25 cellular contexts compared by ENCODE assay signal in the genomic region with DNA sequence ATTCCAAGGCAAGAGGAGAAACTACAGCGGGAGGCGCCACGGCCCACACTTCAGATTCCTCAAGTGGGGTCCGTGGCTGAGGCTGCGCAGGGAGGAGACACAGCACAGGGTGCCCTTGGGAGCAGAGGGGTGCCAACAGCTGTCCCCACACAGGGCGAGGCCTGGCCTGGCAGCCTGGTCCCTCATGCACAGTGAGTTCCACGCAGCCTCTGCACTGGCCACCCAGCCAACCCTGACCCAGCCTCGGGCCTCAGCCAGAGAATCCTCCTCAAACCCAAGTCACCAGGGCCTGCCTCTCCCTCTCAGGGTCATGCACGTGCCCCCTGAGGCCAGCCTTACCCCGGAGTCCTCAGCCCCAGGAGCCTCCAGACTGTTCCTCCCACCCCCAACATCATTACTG. TPM values are rescaled to one million over a fixed set of nuclear protein-coding genes. Genes with fewer than 3 reads are reported as not detected.
DNase-seq lines count a peak whose midpoint lies in the region; ATAC-seq, FAIRE-seq and TF ChIP-seq lines count a peak whose summit lies in the region.
"Had no signal": no experiment of that assay in that cellular context is flagged by ENCODE, and none has a peak within 500 bp of the region (broad histone marks: within the 10 kb centered on the region; RNA-seq: fewer than 3 reads in every experiment).

No MANE protein-coding gene starts in this region.

- H4K5ac ChIP-seq in H1 (ENCODE audit: insufficient read length, low read depth, low read length), result no peak overlapping the region

- H3K23me2 ChIP-seq in H1 (ENCODE audit: low read depth, low read length), result no peaks in the 10 kb centered on the region

- H4K8ac ChIP-seq in H1 (ENCODE audit: extremely low read depth, insufficient read depth, low read length) (no peak overlapping the region; the same call in 1 of the 2 replicates), neuronal stem cell (ENCODE audit: low read depth, low read length) (no peak overlapping the region)

- DNase-seq in Right ventricle myocardium superior (peak; percentile 36), right atrium auricular region (ENCODE audit: low spot score) (no peak), H1 (ENCODE audit: low read depth in 1 of 2, low spot score in 2 of 2) (no peak), neuronal stem cell (ENCODE audit: low spot score) (no peak), aorta (peak; percentile 28 to 74), SIG-M5 (lab: John Stamatoyannopoulos, UW) (no peak), activated gamma-delta T cell treated with Interleukin-2 at 50 U/mL for 16 hours (no peak), posterior vena cava (ENCODE audit: low spot score) (no peak)
- DNase-seq: activated CD4-positive, alpha-beta T cell treated with anti-CD3 and anti-CD28 coated beads, Interleukin-2, amount 50 U/mL, for 1 hour; activated naive CD8-positive, alpha-beta T cell treated with anti-CD3 and anti-CD28 coated beads, Interleukin-2, amount 10 ng/mL, durations not matched to agents 7 days and 5 days; BE2C; foreskin melanocyte; NCI-H1694; NCI-H2171 treated with DMSO at 0.1 percent for 48 hours; NCI-H526; SK-N-SH; T-helper 2 cell had no signal

- ATAC-seq in Right ventricle myocardium superior (ENCODE audit: poor library complexity) (no peak), aorta (ENCODE audit: low FRiP score) (no peak)
- ATAC-seq: A549, GM12878, mucosa of descending colon had no signal

- H2BK15ac ChIP-seq in H1 (ENCODE audit: low read length), result no peak overlapping the region
- no peak overlapping the region for H2BK15ac ChIP-seq in neuronal stem cell (ENCODE audit: low read length)

- H2BK20ac ChIP-seq in H1 (ENCODE audit: low read length), result no peak overlapping the region

- no peak overlapping the region for H2BK120ac ChIP-seq in H1 (replicated peaks; ENCODE audit: low read depth, low read length)
- no peak overlapping the region for H2BK120ac ChIP-seq in neuronal stem cell (ENCODE audit: low read depth, low read length)

- H3K9ac ChIP-seq in H1 (replicated peaks in 1 of 4; ENCODE audit: extremely low read depth in 1 of 4, low read depth in 3 of 4, low read length in 3 of 4) (no peak overlapping the region), neuronal stem cell (ENCODE audit: low read depth, low read length, poor library complexity) (peak overlapping the region; percentile 17)
- H3K9ac ChIP-seq: SK-N-SH had no signal

- no peak for TF ChIP-seq RAD21 in H1 (IDR thresholded peaks at IDR 0.05 in 1 of 2, conservative IDR thresholded peaks at IDR 0.05 in 1 of 2; ENCODE audit: low read depth in 2 of 2, low read length in 2 of 2)

- POLR2A ChIA-PET in H1 (lab: Charles Lee; ENCODE audit: partially characterized antibody), result no interaction called here

- peaks cover 5 to 17% of the 10 kb centered on the region in 2 experiments for H4K20me1 ChIP-seq in H1 (replicated peaks in 1 of 2; ENCODE audit: control insufficient read depth in 1 of 2, insufficient read depth in 2 of 2, low read length in 2 of 2)

- CTCF ChIA-PET in H1 (lab: Charles Lee; ENCODE audit: partially characterized antibody), result no interaction called here

- no peak for TF ChIP-seq CTCF in right atrium auricular region (IDR thresholded peaks at IDR 0.05)
- TF ChIP-seq CTCF in H1 (IDR thresholded peaks at IDR 0.05; ENCODE audit: control extremely low read depth in 1 of 3, insufficient read depth in 1 of 3, low read depth in 1 of 3, low read length in 3 of 3), result no peak

- H3K4me2 ChIP-seq in H1 (ENCODE audit: insufficient read depth in 1 of 2, low read depth in 2 of 2, low read length in 2 of 2), result no peak overlapping the region
- no peak overlapping the region for H3K4me2 ChIP-seq in neuronal stem cell (ENCODE audit: insufficient read depth, low read length, poor library complexity, severe bottlenecking)
- H3K4me2 ChIP-seq: A549, SK-N-SH had no signal

- no peak overlapping the region for H3K27ac ChIP-seq in right atrium auricular region
- no peak overlapping the region for H3K27ac ChIP-seq in H1 (ENCODE audit: low read depth, low read length)
- H3K27ac ChIP-seq in neuronal stem cell (replicated peaks; ENCODE audit: low read length), result no peak overlapping the region
- no peak overlapping the region for H3K27ac ChIP-seq in aorta (ENCODE audit: low read depth in 1 of 2, low read length in 2 of 2)
- H3K27ac ChIP-seq: A549, skin epidermis had no signal

- 0 out of 2 replicates have a peak overlapping the region, but pooled peaks have one; percentile 44 for H2BK5ac ChIP-seq in H1 (ENCODE audit: low read depth, low read length)
- H2BK5ac ChIP-seq in neuronal stem cell (ENCODE audit: low read length), result no peak overlapping the region

- no peaks in the 10 kb centered on the region for H3K27me3 ChIP-seq in right atrium auricular region
- H3K27me3 ChIP-seq in H1 (replicated peaks in 1 of 4; ENCODE audit: control insufficient read depth in 3 of 4, extremely low read depth in 1 of 4, insufficient read depth in 3 of 4, low read length in 3 of 4), result no peaks in the 10 kb centered on the region
- no peaks in the 10 kb centered on the region for H3K27me3 ChIP-seq in neuronal stem cell (ENCODE audit: control insufficient read depth in 3 of 3, insufficient read depth in 3 of 3, low read depth in 1 of 3, low read length in 3 of 3)
- H3K27me3 ChIP-seq in aorta (ENCODE audit: control insufficient read depth in 1 of 2, insufficient read depth in 2 of 2, low read length in 1 of 2), result no peaks in the 10 kb centered on the region
- H3K27me3 ChIP-seq: BE2C, esophagus muscularis mucosa had no signal

- no peak overlapping the region for H3K23ac ChIP-seq in H1 (ENCODE audit: insufficient read length)
- no peak overlapping the region for H3K23ac ChIP-seq in neuronal stem cell (ENCODE audit: low read depth, low read length, poor library complexity)

- no peak for FAIRE-seq in H1 (lab: Jason Lieb, UNC)
- FAIRE-seq: A549, colon, GM12878, urothelium cell line had no signal

- H2BK12ac ChIP-seq in H1 (ENCODE audit: low read depth, low read length), result no peak overlapping the region
- H2BK12ac ChIP-seq in neuronal stem cell (ENCODE audit: low read length), result no peak overlapping the region

- no peaks in the 10 kb centered on the region for H3K36me3 ChIP-seq in right atrium auricular region
- H3K36me3 ChIP-seq in H1 (ENCODE audit: control insufficient read depth in 2 of 4, insufficient read depth in 4 of 4, low read length in 3 of 4), result no peaks in the 10 kb centered on the region
- H3K36me3 ChIP-seq in neuronal stem cell (replicated peaks in 1 of 2; ENCODE audit: control insufficient read depth in 2 of 2, insufficient read depth in 2 of 2, low read length in 2 of 2), result no peaks in the 10 kb centered on the region
- H3K36me3 ChIP-seq in aorta (ENCODE audit: control insufficient read depth in 1 of 2, insufficient read depth in 2 of 2, low read length in 1 of 2), result no peaks in the 10 kb centered on the region
- H3K36me3 ChIP-seq: BE2C, esophagus muscularis mucosa, HAP-1 had no signal

- H3K79me1 ChIP-seq in H1 (ENCODE audit: low read depth, low read length) (peaks cover 19% of the 10 kb centered on the region), neuronal stem cell (ENCODE audit: low read depth, low read length) (peaks cover 8% of the 10 kb centered on the region)

- H3K79me2 ChIP-seq in H1 (ENCODE audit: control insufficient read depth in 1 of 2, insufficient read depth in 2 of 2, low read length in 2 of 2), result peaks cover 0 to 25% of the 10 kb centered on the region in 2 experiments; a peak in 1 of 4 replicates

- intact Hi-C loops in Right ventricle myocardium superior (cut with DNase I), result no loop called here
- intact Hi-C loops in aorta (cut with DNase I), result no loop called here
- intact Hi-C loops in posterior vena cava (cut with DNase I), result no loop called here

- H4K91ac ChIP-seq in H1 (replicated peaks; ENCODE audit: insufficient read length, low read length) (no peak overlapping the region), neuronal stem cell (ENCODE audit: low read depth, low read length, poor library complexity) (no peak overlapping the region)

- no peak for TF ChIP-seq EP300 in H1 (IDR thresholded peaks at IDR 0.05; ENCODE audit: borderline replicate concordance in 1 of 2, low read depth in 2 of 2, low read length in 2 of 2)

- no peaks in the 10 kb centered on the region for H3K9me3 ChIP-seq in right atrium auricular region
- no peaks in the 10 kb centered on the region for H3K9me3 ChIP-seq in H1 (ENCODE audit: insufficient read depth in 2 of 2, low read depth in 1 of 2, low read length in 1 of 2)
- H3K9me3 ChIP-seq in neuronal stem cell (replicated peaks in 1 of 2; ENCODE audit: control insufficient read depth in 2 of 2, insufficient read depth in 1 of 2, low read depth in 1 of 2, low read length in 2 of 2), result no peaks in the 10 kb centered on the region
- H3K9me3 ChIP-seq in aorta (ENCODE audit: control insufficient read depth, low read length), result no peaks in the 10 kb centered on the region
- H3K9me3 ChIP-seq: A549, BE2C, esophagus muscularis mucosa, HAP-1, mucosa of descending colon, SK-N-SH had no signal

- WGBS in H1 (ENCODE audit: extremely low coverage in 1 of 2, insufficient coverage in 1 of 2, insufficient read length in 1 of 2, insufficient replicate concordance in 2 of 2, low coverage in 1 of 2, low lambda C conversion rate in 2 of 2, missing lambda C conversion rate in 1 of 2), 2 experiments, result 77% methylated on average over 8 of the region's 10 CpGs; no CpG with 5 or more reads in 1 of the 2 experiments
- no CpG with 5 or more reads among the region's 10 CpGs for WGBS in neuronal stem cell (ENCODE audit: extremely low coverage in 2 of 2, insufficient read length in 2 of 2, insufficient replicate concordance in 1 of 2), 2 donors
- WGBS in aorta, 2 donors, result 73 to 83% methylated on average over 9 to 10 of the region's 10 CpGs

- H3K18ac ChIP-seq in H1 (ENCODE audit: extremely low read depth, low read length) (no peak overlapping the region), neuronal stem cell (ENCODE audit: low read length) (no peak overlapping the region)

- no peak overlapping the region for H3K56ac ChIP-seq in H1 (replicated peaks; ENCODE audit: insufficient read length, low read depth, low read length)

- no peak overlapping the region for H3K4ac ChIP-seq in H1 (replicated peaks; ENCODE audit: insufficient read length, low read depth, low read length)
- no peak overlapping the region for H3K4ac ChIP-seq in neuronal stem cell (ENCODE audit: low read length)

- H3K4me3 ChIP-seq in right atrium auricular region, result no peak overlapping the region
- H3K4me3 ChIP-seq in H1 (ENCODE audit: extremely low read depth in 1 of 4, insufficient read depth in 2 of 4, low read depth in 3 of 4, low read length in 4 of 4), result no peak overlapping the region
- peak overlapping the region in 1 of 2 donors; percentile 50 for H3K4me3 ChIP-seq in neuronal stem cell (ENCODE audit: low read length in 2 of 2)
- no peak overlapping the region for H3K4me3 ChIP-seq in aorta (ENCODE audit: low read length in 2 of 2)
- H3K4me3 ChIP-seq: A549, esophagus muscularis mucosa, GM12878, HAP-1, mucosa of descending colon, skin epidermis had no signal

- H3K4me1 ChIP-seq in right atrium auricular region (peaks cover 0 to 72% of the 10 kb centered on the region in 2 donors), H1 (replicated peaks in 1 of 4; ENCODE audit: control insufficient read depth in 3 of 4, insufficient read depth in 4 of 4, low read length in 3 of 4) (peaks cover 0 to 21% (median 14%) of the 10 kb centered on the region in 4 experiments; a peak in 6 of 7 replicates), neuronal stem cell (ENCODE audit: control insufficient read depth in 2 of 2, insufficient read depth in 1 of 2, low read depth in 1 of 2, low read length in 2 of 2) (peaks cover 9 to 21% of the 10 kb centered on the region in 2 donors), aorta (ENCODE audit: control insufficient read depth in 1 of 2, insufficient read depth in 2 of 2, low read length in 2 of 2) (peaks cover 0 to 5% of the 10 kb centered on the region in 2 donors)
- H3K4me1 ChIP-seq: BE2C had no signal

- no peak overlapping the region for H2AFZ ChIP-seq in H1 (ENCODE audit: low read length)
- H2AFZ ChIP-seq in neuronal stem cell (ENCODE audit: low read length), result no peak overlapping the region

- no peak for TF ChIP-seq POLR2A in H1 (IDR thresholded peaks at IDR 0.05; ENCODE audit: control extremely low read depth in 1 of 2, low read depth in 2 of 2, low read length in 2 of 2)

- H3K14ac ChIP-seq in H1 (ENCODE audit: insufficient read length), result no peak overlapping the region
- H3K14ac ChIP-seq in neuronal stem cell (ENCODE audit: low read length), result peak overlapping the region; percentile 42

- H2AK5ac ChIP-seq in H1 (ENCODE audit: low read depth, low read length), result no peak overlapping the region
- no peak overlapping the region for H2AK5ac ChIP-seq in neuronal stem cell (ENCODE audit: low read depth, low read length)

RNA-seq across cellular contexts. Expression of a gene that starts 22.4 kb away (rescaled TPM):
- total RNA-seq in Right ventricle myocardium superior, result 46.1 TPM
- 10 to 100 TPM; 22.0 to 27.9 TPM for total RNA-seq in right atrium auricular region
- 18.3 and 18.6 TPM in 2 replicates for total RNA-seq in H1 (2021; fragmentation: NEBNext Ultra II Directional; extraction: Animal tissue kit (Norgen Biotek cat#: 25700))
- polyA plus RNA-seq in H1 (2011; rRNA removed), result 28.2 and 28.5 TPM in 2 replicates
- 37.2 TPM for polyA plus RNA-seq in H1 (2011; cell fraction: cytosol; rRNA removed)
- 34.8 TPM for polyA plus RNA-seq in H1 (2011; cell fraction: nucleus; rRNA removed)
- 15.1 to 24.8 TPM (median 22.8 TPM) in 4 replicates for polyA plus RNA-seq in H1 (2012, experiment 1 of 2)
- polyA plus RNA-seq in H1 (2012, experiment 2 of 2), result 22.6 TPM
- 9.6 TPM for polyA plus RNA-seq in H1 (2013, experiment 1 of 2)
- 9.7 TPM for polyA plus RNA-seq in H1 (2013, experiment 2 of 2)
- polyA minus RNA-seq in H1 (2011; rRNA and poly(A)+ RNA removed), result 33.6 and 38.3 TPM in 2 replicates
- 17.2 TPM for polyA minus RNA-seq in H1 (2011; cell fraction: cytosol; rRNA and poly(A)+ RNA removed)
- 14.7 TPM for polyA minus RNA-seq in H1 (2011; cell fraction: nucleus; rRNA and poly(A)+ RNA removed)
- 11.1 TPM for polyA plus RNA-seq in neuronal stem cell (2013, experiment 1 of 2)
- polyA plus RNA-seq in neuronal stem cell (2013, experiment 2 of 2), result 11.5 TPM
- total RNA-seq in aorta, result 10 to 100 TPM; 51.3 to 65.8 TPM
- polyA plus RNA-seq in aorta, result 100 to 1,000 TPM in 1 of 2 donors, 10 to 100 TPM in 1; 32.4 to 104 TPM
- total RNA-seq in posterior vena cava, result 10 to 100 TPM; 47.5 to 57.2 TPM

Comparison
In these comparisons a context has a peak if more than half of its experiments do, and no peak if none do; other contexts are left out.
1. DNase-seq: peak in Right ventricle myocardium superior (single experiment) and aorta (2 of 2); none in right atrium auricular region (single experiment), H1 (0 of 2), neuronal stem cell (single experiment), SIG-M5 (single experiment), activated gamma-delta T cell treated with Interleukin-2 at 50 U/mL for 16 hours (single experiment) and posterior vena cava (single experiment).